ENCODE assay signal across 9 cellular contexts in the genomic region with DNA sequence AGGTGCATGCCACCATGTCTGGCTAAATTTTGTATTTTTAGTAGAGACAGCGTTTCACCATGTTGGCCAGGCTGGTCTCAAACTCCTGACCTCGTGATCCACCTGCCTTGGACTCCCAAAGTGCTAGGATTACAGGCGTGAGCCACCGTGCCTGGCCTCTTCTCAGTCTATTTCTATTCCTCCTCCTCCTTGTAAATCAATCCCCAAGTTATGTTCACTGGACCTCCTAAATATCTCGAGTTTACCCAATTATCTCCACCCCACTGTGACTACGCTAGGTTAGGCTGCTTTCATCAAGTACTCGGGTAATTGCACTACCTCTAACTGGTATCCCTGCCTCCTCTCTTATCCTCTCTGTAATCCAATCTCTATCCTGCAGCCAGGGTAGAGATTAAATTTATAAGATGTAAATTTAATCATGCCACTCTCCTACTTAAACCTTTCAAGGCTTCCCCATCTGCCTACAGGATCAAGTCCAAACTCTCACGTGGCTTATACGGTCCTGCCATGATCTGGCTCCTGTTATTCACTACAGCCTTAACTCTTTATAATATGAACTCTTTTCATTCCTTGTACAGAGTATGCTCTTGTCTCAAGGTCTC. TPM values are rescaled to one million over a fixed set of nuclear protein-coding genes. Genes with fewer than 3 reads are reported as not detected.
DNase-seq lines count a peak whose midpoint lies in the region; ATAC-seq and TF ChIP-seq lines count a peak whose summit lies in the region.
"Had no signal": no experiment of that assay in that cellular context is flagged by ENCODE, and none has a peak within 500 bp of the region (broad histone marks: within the 10 kb centered on the region; RNA-seq: fewer than 3 reads in every experiment).

No MANE protein-coding gene starts in this region.

- H3K9me2 ChIP-seq in Karpas-422 (replicated peaks; ENCODE audit: insufficient read depth, low read length), result no peaks in the 10 kb centered on the region

- peak overlapping the region; percentile 80 for H3K4me2 ChIP-seq in Karpas-422 (ENCODE audit: low read depth, low read length, poor library complexity, severe bottlenecking)

- no peak for ATAC-seq in central memory CD8-positive, alpha-beta T cell (replicated peaks; ENCODE audit: extremely low read depth, poor library complexity, severe bottlenecking)

- no peak overlapping the region for H3K27ac Mint-ChIP-seq in Caco-2 (ENCODE audit: unreplicated experiment)
- peak overlapping the region; percentile 93 for H3K27ac Mint-ChIP-seq in central memory CD8-positive, alpha-beta T cell (ENCODE audit: low read depth)
- H3K27ac Mint-ChIP-seq in osteocyte (ENCODE audit: unreplicated experiment), result no peak overlapping the region

- H3K4me3 Mint-ChIP-seq in Caco-2 (ENCODE audit: unreplicated experiment) (peak overlapping the region; percentile 99), osteocyte (ENCODE audit: unreplicated experiment) (peak overlapping the region; percentile 98)
- H3K4me3 Mint-ChIP-seq in central memory CD8-positive, alpha-beta T cell, result peak overlapping the region; percentile 96

- H3K27me3 Mint-ChIP-seq in Caco-2 (ENCODE audit: insufficient read depth, unreplicated experiment) (no peaks in the 10 kb centered on the region), osteocyte (ENCODE audit: unreplicated experiment) (no peaks in the 10 kb centered on the region)
- no peaks in the 10 kb centered on the region for H3K27me3 Mint-ChIP-seq in central memory CD8-positive, alpha-beta T cell

- H3K4me3 ChIP-seq in Caco-2 (ENCODE audit: low read depth, low read length) (no peak overlapping the region), Karpas-422 (ENCODE audit: low read length) (peak overlapping the region; percentile 87; the same call in 1 of the 2 replicates), SJCRH30 (no peak overlapping the region), lower leg skin (ENCODE audit: low read depth, poor library complexity, severe bottlenecking) (no peak overlapping the region)

- CTCF ChIA-PET in Caco-2 (lab: Charles Lee), result interaction anchor here (0.6 to 0.7 kb wide), 2 partner anchors 22 to 125 kb away, joined by 3 read pairs; no protein-coding TSS in a partner anchor

- TF ChIP-seq POLR2A in lower leg skin (IDR thresholded peaks at IDR 0.05), result no peak

- 71 to 76% methylated on average over 9 of the region's 9 CpGs for WGBS in lower leg skin, 2 donors

- H3K4me1 Mint-ChIP-seq in Caco-2 (ENCODE audit: low read depth, unreplicated experiment), result peaks cover 7% of the 10 kb centered on the region
- peaks cover 39% of the 10 kb centered on the region for H3K4me1 Mint-ChIP-seq in central memory CD8-positive, alpha-beta T cell
- peaks cover 31% of the 10 kb centered on the region for H3K4me1 Mint-ChIP-seq in osteocyte (ENCODE audit: unreplicated experiment)

- H3K27ac ChIP-seq in Karpas-422 (ENCODE audit: low read length), result peak overlapping the region; percentile 54
- H3K27ac ChIP-seq in SJCRH30, result no peak overlapping the region

- H3K9me3 Mint-ChIP-seq in Caco-2 (ENCODE audit: unreplicated experiment) (no peaks in the 10 kb centered on the region), osteocyte (ENCODE audit: unreplicated experiment) (no peaks in the 10 kb centered on the region)
- H3K9me3 Mint-ChIP-seq in central memory CD8-positive, alpha-beta T cell, result no peaks in the 10 kb centered on the region

- DNase-seq in Caco-2, result no peak
- no peak for DNase-seq in Karpas-422
- DNase-seq in central memory CD8-positive, alpha-beta T cell (ENCODE audit: low spot score in 2 of 2), result no peak
- no peak for DNase-seq in osteocyte (ENCODE audit: extremely low spot score, unreplicated experiment)
- no peak for DNase-seq in SJCRH30
- DNase-seq in HuH-7.5 (ENCODE audit: low spot score), result no peak
- DNase-seq in GM19240 (ENCODE audit: insufficient read length, low spot score), result no peak
- DNase-seq in lower leg skin (ENCODE audit: low spot score in 2 of 2), result no peak

- peak overlapping the region; percentile 93 for H3K9ac ChIP-seq in Karpas-422 (ENCODE audit: low read length)

- H2AFZ ChIP-seq in Karpas-422 (ENCODE audit: low read length), result peak overlapping the region; percentile 51

- H3K9me3 ChIP-seq in Caco-2, result no peaks in the 10 kb centered on the region
- H3K9me3 ChIP-seq in Karpas-422 (ENCODE audit: low read length), result no peaks in the 10 kb centered on the region
- H3K9me3 ChIP-seq in SJCRH30 (replicated peaks), result no peaks in the 10 kb centered on the region
- H3K9me3 ChIP-seq: MG63 had no signal

- TF ChIP-seq CTCF in Caco-2 (IDR thresholded peaks at IDR 0.05; ENCODE audit: insufficient read depth in 1 of 2, low read depth in 1 of 2, low read length in 1 of 2, severe bottlenecking in 1 of 2, unreplicated experiment in 1 of 2), result no peak
- TF ChIP-seq CTCF in osteocyte (IDR thresholded peaks at IDR 0.05), result no peak
- no peak for TF ChIP-seq CTCF in lower leg skin (IDR thresholded peaks at IDR 0.05)

- H3K27me3 ChIP-seq in Caco-2 (replicated peaks; ENCODE audit: control insufficient read depth, insufficient read depth, low read length) (no peaks in the 10 kb centered on the region), Karpas-422 (ENCODE audit: low read length) (no peaks in the 10 kb centered on the region), SJCRH30 (no peaks in the 10 kb centered on the region)
- H3K27me3 ChIP-seq: MG63 had no signal

- peaks cover 44% of the 10 kb centered on the region for H3K36me3 Mint-ChIP-seq in Caco-2 (ENCODE audit: insufficient read depth, unreplicated experiment)
- H3K36me3 Mint-ChIP-seq in central memory CD8-positive, alpha-beta T cell (ENCODE audit: insufficient read depth), result peaks cover 32% of the 10 kb centered on the region
- H3K36me3 Mint-ChIP-seq in osteocyte (ENCODE audit: unreplicated experiment), result peaks cover 7% of the 10 kb centered on the region

- intact Hi-C loops in Caco-2 (cut with micrococcal nuclease; ENCODE audit: unreplicated experiment), result no loop called here
- intact Hi-C loops in lower leg skin (cut with DNase I; ENCODE audit: low total_unique reads), result no loop called here

- H3K79me2 ChIP-seq in Karpas-422 (ENCODE audit: low read length), result peaks cover 38% of the 10 kb centered on the region

- no TSS peak for BruUV-seq in Caco-2 (replicated peaks; lab: Mats Ljungman, UMichigan)

- H3K4me1 ChIP-seq in Caco-2 (no peaks in the 10 kb centered on the region; the same call in 1 of the 2 replicates), Karpas-422 (ENCODE audit: low read length) (peaks cover 41% of the 10 kb centered on the region), SJCRH30 (0 out of 2 replicates have a peak, but pooled peaks cover 3% of the 10 kb centered on the region)

- H4K20me1 ChIP-seq in Karpas-422 (ENCODE audit: insufficient read depth, low read depth, low read length), result no peaks in the 10 kb centered on the region; the same call in 1 of the 2 replicates

- no peaks in the 10 kb centered on the region; the same call in 1 of the 2 replicates for H3K36me3 ChIP-seq in Caco-2 (ENCODE audit: control insufficient read depth, insufficient read depth, low read length)
- H3K36me3 ChIP-seq in Karpas-422 (ENCODE audit: insufficient read depth, low read length), result peaks cover 6% of the 10 kb centered on the region; the same call in 1 of the 2 replicates
- peaks cover 18% of the 10 kb centered on the region for H3K36me3 ChIP-seq in SJCRH30

- POLR2A ChIA-PET in Caco-2 (lab: Charles Lee), result interaction anchor here (0.6 to 1.0 kb wide), 3 partner anchors 47 to 265 kb away, joined by 3 to 4 read pairs (median 3); partner anchors contain the start of gene ZNF318

RNA-seq across cellular contexts. Expression of gene MAD2L1BP, which starts 0.8 kb away (rescaled TPM):
- total RNA-seq in Caco-2 (2022), result 33.1 and 33.5 TPM in 2 replicates
- total RNA-seq in Karpas-422 (2014; rRNA removed; shearing (Covaris generic); ENCODE audit: low replicate concordance), result 28.5 and 32.2 TPM in 2 replicates
- total RNA-seq in osteocyte, result 24.2 and 27.5 TPM in 2 replicates
- total RNA-seq in SJCRH30 (2014; rRNA removed; shearing (Covaris generic)), result 28.0 and 34.4 TPM in 2 replicates
- 10 to 100 TPM; 20.8 to 31.1 (median 27.7) TPM for total RNA-seq in lower leg skin

RNA-seq across cellular contexts. Expression of gene GTPBP2, which starts 5.7 kb away (rescaled TPM):
- total RNA-seq in Caco-2 (2022) (44.2 and 47.2 TPM in 2 replicates), osteocyte (84.9 and 86.4 TPM in 2 replicates), lower leg skin (10 to 100 TPM; 31.1 to 39.9 (median 36.0) TPM)
- total RNA-seq in Karpas-422 (2014; rRNA removed; shearing (Covaris generic); ENCODE audit: low replicate concordance), result 70.3 and 72.3 TPM in 2 replicates
- total RNA-seq in SJCRH30 (2014; rRNA removed; shearing (Covaris generic)), result 43.4 and 58.1 TPM in 2 replicates

RNA-seq across cellular contexts. Expression of gene RSPH9, which starts 10.0 kb away (rescaled TPM):
- total RNA-seq in Caco-2 (2022) (not detected in 2 replicates), osteocyte (0.16 and 0.26 TPM in 2 replicates), lower leg skin (under 1 TPM in 2 of 4 donors, not detected in 2; 0.17 to 0.42 TPM)
- total RNA-seq in Karpas-422 (2014; rRNA removed; shearing (Covaris generic); ENCODE audit: low replicate concordance), result not detected in 2 replicates
- total RNA-seq in SJCRH30 (2014; rRNA removed; shearing (Covaris generic)), result not detected in 2 replicates

RNA-seq across cellular contexts. Expression of gene MRPS18A, which starts 52.8 kb away (rescaled TPM):
- 65.4 and 66.7 TPM in 2 replicates for total RNA-seq in Caco-2 (2022)
- total RNA-seq in Karpas-422 (2014; rRNA removed; shearing (Covaris generic); ENCODE audit: low replicate concordance), result 53.2 and 82.4 TPM in 2 replicates
- total RNA-seq in osteocyte, result 35.3 and 37.3 TPM in 2 replicates
- total RNA-seq in SJCRH30 (2014; rRNA removed; shearing (Covaris generic)), result 51.6 and 54.7 TPM in 2 replicates
- 10 to 100 TPM; 42.5 to 56.2 (median 50.9) TPM for total RNA-seq in lower leg skin

RNA-seq across cellular contexts. Expression of gene POLH, which starts 58.8 kb away (rescaled TPM):
- 12.3 and 14.2 TPM in 2 replicates for total RNA-seq in Caco-2 (2022)
- total RNA-seq in Karpas-422 (2014; rRNA removed; shearing (Covaris generic); ENCODE audit: low replicate concordance), result 10.3 and 15.4 TPM in 2 replicates
- 27.7 and 28.2 TPM in 2 replicates for total RNA-seq in osteocyte
- 10.3 and 12.4 TPM in 2 replicates for total RNA-seq in SJCRH30 (2014; rRNA removed; shearing (Covaris generic))
- total RNA-seq in lower leg skin, result 10 to 100 TPM; 13.0 to 28.2 (median 15.7) TPM
